In the genomic region with DNA sequence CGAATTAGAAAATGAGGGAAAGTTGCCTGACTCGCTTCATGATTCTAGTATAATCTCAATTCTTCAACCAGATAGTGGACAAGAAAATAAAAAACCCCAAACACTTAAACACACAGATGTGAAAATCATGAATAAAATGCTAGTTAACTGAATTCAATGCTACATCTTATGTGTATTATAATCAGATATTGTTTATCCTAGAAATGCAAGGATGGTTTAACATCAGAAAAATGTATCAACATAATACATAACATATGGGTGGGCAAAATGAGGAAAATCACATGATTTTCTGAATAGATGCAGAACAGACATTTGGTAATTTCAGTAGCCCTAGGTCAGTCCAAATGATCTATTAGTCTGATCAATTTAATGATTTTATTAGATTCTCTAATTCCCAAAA, we compare ENCODE assay signal across 28 cellular contexts.
"Had no signal": no experiment of that assay in that cellular context is flagged by ENCODE, and none has a peak within 500 bp of the region (broad histone marks: within the 10 kb centered on the region; RNA-seq: fewer than 3 reads in every experiment).

No MANE protein-coding gene starts in this region.

- H3K9me3 ChIP-seq: colonic mucosa, gastrocnemius medialis had no signal

- DNase-seq: colonic mucosa; cortex of kidney; dermis blood vessel endothelial cell; dorsolateral prefrontal cortex; effector CD4-positive, alpha-beta T cell; effector CD8-positive, alpha-beta T cell; effector memory CD4-positive, alpha-beta T cell; effector memory CD8-positive, alpha-beta T cell; endodermal cell; erythroblast; esophagus squamous epithelium; foreskin fibroblast; foreskin keratinocyte; foreskin melanocyte; gastrocnemius medialis; glutamatergic neuron; head of caudate nucleus; heart left ventricle; heart right ventricle had no signal

- H3K4me3 ChIP-seq: colonic mucosa, coronary artery, dorsolateral prefrontal cortex, esophagus muscularis mucosa, esophagus squamous epithelium, gastrocnemius medialis, gastroesophageal sphincter, heart left ventricle, heart right ventricle had no signal

- FAIRE-seq: colon, endometrium, endothelial cell of umbilical vein, frontal cortex had no signal

- ATAC-seq: effector memory CD8-positive, alpha-beta T cell; esophagus mucosa; foreskin keratinocyte; gastrocnemius medialis; gastroesophageal sphincter; heart left ventricle; heart right ventricle had no signal

- H3K27ac ChIP-seq: colonic mucosa, coronary artery, dorsolateral prefrontal cortex, epithelial cell of prostate, esophagus muscularis mucosa, esophagus squamous epithelium, foreskin keratinocyte, gastrocnemius medialis, gastroesophageal sphincter, heart left ventricle, heart right ventricle had no signal

- H3K4me1 ChIP-seq: colonic mucosa, esophagus muscularis mucosa, foreskin keratinocyte, gastroesophageal sphincter had no signal

- H3K27me3 ChIP-seq: colonic mucosa, dorsolateral prefrontal cortex, esophagus muscularis mucosa, esophagus squamous epithelium, gastrocnemius medialis, gastroesophageal sphincter, heart left ventricle, heart right ventricle had no signal

- H3K36me3 ChIP-seq: colonic mucosa, esophagus muscularis mucosa, esophagus squamous epithelium, gastrocnemius medialis, gastroesophageal sphincter, heart left ventricle, heart right ventricle had no signal
